ENCODE assay signal across 8 cellular contexts in genomic region chrX:103215037-103215767, GRCh38. TPM values are rescaled to one million over a fixed set of nuclear protein-coding genes. Genes with fewer than 3 reads are reported as not detected.
DNase-seq lines count a peak whose midpoint lies in the region; ATAC-seq and TF ChIP-seq lines count a peak whose summit lies in the region.

BEX4 (plus strand) TSS chrX:103215108; CDS start chrX:103216154, 1,046 bp downstream.

- peak; percentile 82 for ATAC-seq in GM18870 (IDR thresholded peaks at IDR 0.05; ENCODE audit: unreplicated experiment)
- ATAC-seq in HG03097 (IDR thresholded peaks at IDR 0.05; ENCODE audit: low FRiP score, unreplicated experiment) = peak; percentile 95

- TF ChIP-seq CTCF in epithelial cell of proximal tubule (conservative IDR thresholded peaks at IDR 0.05; ENCODE audit: low read depth, low read length) = no peak

- DNase-seq in ACHN = peak; percentile 61
- peak; percentile 42 for DNase-seq in NCI-H526 treated with DMSO at 0.1 percent for 48 hours (lab: John Stamatoyannopoulos, UW)
- DNase-seq in activated T-cell treated with anti-CD3 and anti-CD28 coated beads for 48 hours (ENCODE audit: low read depth) = peak; percentile 73
- no peak for DNase-seq in epithelial cell of proximal tubule (ENCODE audit: low read depth)
- peak; percentile 39 to 67 for DNase-seq in stimulated activated CD8-positive, alpha-beta memory T cell treated with anti-CD3 and anti-CD28 coated beads, Interleukin-4, amount 100 ng/mL, for 1 hour (ENCODE audit: low read depth in 2 of 2, low spot score in 1 of 2)

- H3K4me1 ChIP-seq in mucosa of rectum (ENCODE audit: control insufficient read depth in 2 of 2, insufficient read depth in 2 of 2, low read length in 2 of 2) = no peaks in the 10 kb centered on the region

- H3K4me3 ChIP-seq in epithelial cell of proximal tubule (ENCODE audit: low read depth, low read length) (peak within 1 kb of the TSS; percentile 78), mucosa of rectum (ENCODE audit: low read length in 2 of 2) (peak within 1 kb of the TSS; percentile 63 to 71)

- no peaks in the 10 kb centered on the region for H3K9me3 ChIP-seq in mucosa of rectum (ENCODE audit: control insufficient read depth in 2 of 2, low read length in 2 of 2)

- H3K27me3 ChIP-seq in mucosa of rectum (ENCODE audit: control insufficient read depth in 2 of 2, insufficient read depth in 2 of 2, low read length in 2 of 2) = peaks cover 0 to 1% of the 10 kb centered on the region in 2 donors

- H3K9ac ChIP-seq in mucosa of rectum (ENCODE audit: low read depth in 1 of 2, low read length in 2 of 2) = peak within 1 kb of the TSS; percentile 56 to 80

- in situ Hi-C loops in ACHN (cut with HindIII; ENCODE audit: low pct_ligation_motif_present, low pct_unique_long_range_greater_than_20kb, low sequenced_read_pairs) = no loop called here

- peak within 1 kb of the TSS; percentile 59 to 76 for H3K27ac ChIP-seq in mucosa of rectum (ENCODE audit: low read depth in 2 of 2, low read length in 2 of 2)

- no peaks in the 10 kb centered on the region for H3K36me3 ChIP-seq in mucosa of rectum (ENCODE audit: control insufficient read depth in 2 of 2, insufficient read depth in 2 of 2, low read length in 2 of 2)

RNA-seq across cellular contexts. Expression of gene BEX4, which starts in this region (rescaled TPM):
- total RNA-seq in epithelial cell of proximal tubule = 34.2 and 46.4 TPM in 2 replicates
